In the genomic region with DNA sequence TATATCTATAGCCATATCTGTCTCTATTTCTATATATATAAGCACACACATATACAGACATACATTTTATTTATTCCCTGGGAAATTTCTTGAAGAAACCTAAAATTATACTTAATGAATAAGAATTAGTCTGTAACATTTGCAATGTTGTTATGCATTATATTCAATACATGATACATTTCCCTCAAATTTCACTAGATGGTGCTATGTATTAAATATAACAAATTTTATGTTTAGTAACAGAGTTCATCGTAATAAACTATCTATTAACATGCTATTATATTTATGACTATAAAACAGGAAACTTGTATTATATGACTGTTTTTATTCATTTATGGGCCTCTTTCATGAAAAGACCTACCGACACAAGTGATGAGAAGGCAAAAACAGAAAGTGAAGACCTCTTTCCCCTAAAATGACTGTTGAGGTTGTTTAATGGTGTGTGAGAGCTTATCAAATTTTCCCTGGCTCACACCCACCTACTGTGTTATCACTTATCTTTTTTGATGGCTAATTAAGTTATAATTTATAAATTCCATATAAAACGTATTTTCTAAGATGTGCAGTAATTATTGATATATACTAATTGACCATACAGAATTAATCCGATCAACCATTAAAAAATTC, we compare ENCODE assay signal across 1 cellular context.
TF ChIP-seq lines count a peak whose summit lies in the region.

No MANE protein-coding gene starts in this region.

TF ChIP-seq in GM12878, 131 proteins besides CTCF, POLR2A, EP300 and RAD21 (continued from another document):
- TF ChIP-seq, protein P1, sequence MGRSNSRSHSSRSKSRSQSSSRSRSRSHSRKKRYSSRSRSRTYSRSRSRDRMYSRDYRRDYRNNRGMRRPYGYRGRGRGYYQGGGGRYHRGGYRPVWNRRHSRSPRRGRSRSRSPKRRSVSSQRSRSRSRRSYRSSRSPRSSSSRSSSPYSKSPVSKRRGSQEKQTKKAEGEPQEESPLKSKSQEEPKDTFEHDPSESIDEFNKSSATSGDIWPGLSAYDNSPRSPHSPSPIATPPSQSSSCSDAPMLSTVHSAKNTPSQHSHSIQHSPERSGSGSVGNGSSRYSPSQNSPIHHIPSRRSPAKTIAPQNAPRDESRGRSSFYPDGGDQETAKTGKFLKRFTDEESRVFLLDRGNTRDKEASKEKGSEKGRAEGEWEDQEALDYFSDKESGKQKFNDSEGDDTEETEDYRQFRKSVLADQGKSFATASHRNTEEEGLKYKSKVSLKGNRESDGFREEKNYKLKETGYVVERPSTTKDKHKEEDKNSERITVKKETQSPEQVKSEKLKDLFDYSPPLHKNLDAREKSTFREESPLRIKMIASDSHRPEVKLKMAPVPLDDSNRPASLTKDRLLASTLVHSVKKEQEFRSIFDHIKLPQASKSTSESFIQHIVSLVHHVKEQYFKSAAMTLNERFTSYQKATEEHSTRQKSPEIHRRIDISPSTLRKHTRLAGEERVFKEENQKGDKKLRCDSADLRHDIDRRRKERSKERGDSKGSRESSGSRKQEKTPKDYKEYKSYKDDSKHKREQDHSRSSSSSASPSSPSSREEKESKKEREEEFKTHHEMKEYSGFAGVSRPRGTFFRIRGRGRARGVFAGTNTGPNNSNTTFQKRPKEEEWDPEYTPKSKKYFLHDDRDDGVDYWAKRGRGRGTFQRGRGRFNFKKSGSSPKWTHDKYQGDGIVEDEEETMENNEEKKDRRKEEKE (IDR thresholded peaks at IDR 0.05): no peak
- TF ChIP-seq JUNB (IDR thresholded peaks at IDR 0.05) (no peak), SIN3A (IDR thresholded peaks at IDR 0.05; ENCODE audit: low read depth, low read length) (no peak), STAT3 (IDR thresholded peaks at IDR 0.05; ENCODE audit: low read depth, low read length) (no peak), IRF4 (IDR thresholded peaks at IDR 0.05; ENCODE audit: low read depth, low read length) (no peak), MTA3 (IDR thresholded peaks at IDR 0.05; ENCODE audit: borderline replicate concordance, low read length) (no peak), SUZ12 (IDR thresholded peaks at IDR 0.05; ENCODE audit: unreplicated experiment) (no peak), GABPA (IDR thresholded peaks at IDR 0.05; ENCODE audit: low read depth) (no peak)
